27 cellular contexts compared by ENCODE assay signal in genomic region chr11:93626038-93626437, GRCh38. TPM values are rescaled to one million over a fixed set of nuclear protein-coding genes. Genes with fewer than 3 reads are reported as not detected.
DNase-seq lines count a peak whose midpoint lies in the region; ATAC-seq, FAIRE-seq and TF ChIP-seq lines count a peak whose summit lies in the region.
"Had no signal": no experiment of that assay in that cellular context is flagged by ENCODE, and none has a peak within 500 bp of the region (broad histone marks: within the 10 kb centered on the region; RNA-seq: fewer than 3 reads in every experiment).

No MANE protein-coding gene starts in this region.

- no peak overlapping the region for H3K23ac ChIP-seq in IMR-90 (ENCODE audit: low read depth, low read length)

- H3K4ac ChIP-seq in IMR-90 (ENCODE audit: low read depth, low read length) = no peak overlapping the region

- TF ChIP-seq EP300 in HepG2 (IDR thresholded peaks at IDR 0.05; ENCODE audit: low read depth in 2 of 2, low read length in 2 of 2) (no peak), HepG2 (CRISPR knock-in tag; IDR thresholded peaks at IDR 0.05; ENCODE audit: borderline replicate concordance) (no peak)

- H3K4me1 ChIP-seq in HepG2 (ENCODE audit: insufficient read depth, low read length) (peaks cover 39% of the 10 kb centered on the region), right lobe of liver (no peaks in the 10 kb centered on the region), IMR-90 (ENCODE audit: control insufficient read depth, insufficient read depth, low read length) (no peaks in the 10 kb centered on the region), uterus (no peaks in the 10 kb centered on the region)
- H3K4me1 ChIP-seq: BE2C, BLaER1 had no signal

- no peaks in the 10 kb centered on the region for H3K79me2 ChIP-seq in HepG2 (ENCODE audit: insufficient read depth, low read length)

- H3K27me3 ChIP-seq in HepG2 (ENCODE audit: control insufficient read depth in 1 of 2, insufficient read depth in 2 of 2, low read length in 2 of 2) = no peaks in the 10 kb centered on the region
- no peaks in the 10 kb centered on the region for H3K27me3 ChIP-seq in right lobe of liver
- peaks cover 7% of the 10 kb centered on the region for H3K27me3 ChIP-seq in IMR-90 (ENCODE audit: control insufficient read depth, insufficient read depth, low read length)
- no peaks in the 10 kb centered on the region for H3K27me3 ChIP-seq in uterus
- H3K27me3 ChIP-seq: BE2C, BLaER1 had no signal

- no peak overlapping the region for H3K18ac ChIP-seq in IMR-90 (ENCODE audit: low read depth, low read length)

- in situ Hi-C loops in HepG2 (cut with HindIII; ENCODE audit: extremely low pct_ligation_motif_present, low pct_unique_long_range_greater_than_20kb) (loop anchor here (25.0 kb wide), 1 partner anchor 689 kb away; no protein-coding TSS in a partner anchor), IMR-90 (cut with MboI; ENCODE audit: low sequenced_read_pairs) (no loop called here)

- no peak overlapping the region for H2BK5ac ChIP-seq in IMR-90 (ENCODE audit: low read depth, low read length, poor library complexity, severe bottlenecking)

- 76% methylated on average over 1 of the region's 1 CpG for WGBS in HepG2 (ENCODE audit: low lambda C conversion rate)
- 88% methylated on average over 1 of the region's 1 CpG for WGBS in right lobe of liver (ENCODE audit: insufficient coverage, low coverage, low lambda C conversion rate, missing lambda C conversion rate)
- whole genome bisulfite sequencing in IMR-90 (ENCODE audit: extremely low coverage in 2 of 2, insufficient read length in 1 of 2), 2 experiments = no CpG with 5 or more reads among the region's 1 CpG

- H3K56ac ChIP-seq in IMR-90 (ENCODE audit: extremely low read depth, insufficient read depth, low read length) = no peak overlapping the region

- H3K36me3 ChIP-seq in HepG2 (replicated peaks in 1 of 2; ENCODE audit: control insufficient read depth in 1 of 2, insufficient read depth in 2 of 2, low read length in 2 of 2) (no peaks in the 10 kb centered on the region), right lobe of liver (no peaks in the 10 kb centered on the region), IMR-90 (ENCODE audit: control insufficient read depth, insufficient read depth, low read length) (no peaks in the 10 kb centered on the region), uterus (no peaks in the 10 kb centered on the region)
- H3K36me3 ChIP-seq: BE2C, BLaER1 had no signal

- TF ChIP-seq CTCF in HepG2 (CRISPR knock-in tag; IDR thresholded peaks at IDR 0.05) = no peak
- no peak for TF ChIP-seq CTCF in right lobe of liver (IDR thresholded peaks at IDR 0.05)
- TF ChIP-seq CTCF in IMR-90 (conservative IDR thresholded peaks at IDR 0.05; ENCODE audit: low read depth, low read length) = no peak
- TF ChIP-seq CTCF in uterus (IDR thresholded peaks at IDR 0.05) = no peak

- no peak overlapping the region for H4K8ac ChIP-seq in IMR-90 (ENCODE audit: low read depth in 2 of 2, low read length in 2 of 2)

- POLR2A ChIA-PET in HepG2 (lab: Yijun Ruan, JAX) = no interaction called here
- POLR2A ChIA-PET in IMR-90 (lab: Charles Lee; ENCODE audit: unreplicated experiment) = no interaction called here

- no peaks in the 10 kb centered on the region for H3K79me1 ChIP-seq in IMR-90 (ENCODE audit: low read depth in 1 of 2, low read length in 2 of 2)

- FAIRE-seq in HepG2 (lab: Jason Lieb, UNC) = no peak
- FAIRE-seq: A204.1, GM12878, GM12892, GM18507 had no signal

- dilution Hi-C loops in IMR-90 (cut with HindIII; ENCODE audit: low sequenced_read_pairs, unreplicated experiment) = no loop called here

- H2BK20ac ChIP-seq in IMR-90 (ENCODE audit: low read depth, low read length) = no peak overlapping the region

- H3K9me1 ChIP-seq in IMR-90 (ENCODE audit: insufficient read depth, low read length) = no peaks in the 10 kb centered on the region

- no peak overlapping the region for H3K9ac ChIP-seq in HepG2 (ENCODE audit: insufficient read depth, low read depth, low read length)
- H3K9ac ChIP-seq in IMR-90 (ENCODE audit: low read depth, low read length) = no peak overlapping the region
- H3K9ac ChIP-seq: BLaER1 had no signal

- no peak overlapping the region for H2AK5ac ChIP-seq in IMR-90 (ENCODE audit: low read depth, low read length)

- H4K91ac ChIP-seq in IMR-90 (ENCODE audit: insufficient read depth, low read depth, low read length) = no peak overlapping the region

- TF ChIP-seq RAD21 in HepG2 (CRISPR knock-in tag; IDR thresholded peaks at IDR 0.05) (no peak), IMR-90 (IDR thresholded peaks at IDR 0.05; ENCODE audit: low read length) (no peak)

- H3K9me3 ChIP-seq in HepG2 (ENCODE audit: low read length) = no peaks in the 10 kb centered on the region
- no peaks in the 10 kb centered on the region for H3K9me3 ChIP-seq in right lobe of liver
- H3K9me3 ChIP-seq in IMR-90 (ENCODE audit: control insufficient read depth, insufficient read depth, low read length) = no peaks in the 10 kb centered on the region
- H3K9me3 ChIP-seq in uterus = no peaks in the 10 kb centered on the region
- H3K9me3 ChIP-seq: BE2C, BLaER1 had no signal

- no peaks in the 10 kb centered on the region for H4K20me1 ChIP-seq in HepG2 (ENCODE audit: insufficient read depth, low read length)
- no peaks in the 10 kb centered on the region for H4K20me1 ChIP-seq in IMR-90 (ENCODE audit: insufficient read depth, low read length)
- H4K20me1 ChIP-seq: BLaER1 had no signal

- H2AFZ ChIP-seq in HepG2 (ENCODE audit: low read length) (no peak overlapping the region), IMR-90 (replicated peaks; ENCODE audit: low read length, poor library complexity) (no peak overlapping the region)

- intact Hi-C loops in HepG2 (cut with micrococcal nuclease; ENCODE audit: unreplicated experiment) (no loop called here), right lobe of liver (cut with DNase I) (loop anchor here in 1 of 2 donors (10.0 kb wide), 1 partner anchor 391 kb away; no protein-coding TSS in a partner anchor), IMR-90 (cut with micrococcal nuclease) (no loop called here), uterus (cut with DNase I; ENCODE audit: low total_unique reads) (no loop called here)

- H2BK15ac ChIP-seq in IMR-90 (ENCODE audit: low read depth, low read length) = no peak overlapping the region

- H3K14ac ChIP-seq in IMR-90 (replicated peaks; ENCODE audit: low read depth, low read length) = no peak overlapping the region

- no peak overlapping the region for H2BK120ac ChIP-seq in IMR-90 (ENCODE audit: low read depth, low read length)

- no peak for ATAC-seq in HepG2
- ATAC-seq in right lobe of liver = no peak
- ATAC-seq in IMR-90 (ENCODE audit: low read depth) = no peak
- ATAC-seq: GM12878 had no signal

- no peak overlapping the region for H3K4me3 ChIP-seq in HepG2 (replicated peaks in 1 of 3; ENCODE audit: insufficient read depth in 1 of 3, low read depth in 2 of 3, low read length in 3 of 3)
- H3K4me3 ChIP-seq in right lobe of liver = no peak overlapping the region
- no peak overlapping the region for H3K4me3 ChIP-seq in IMR-90 (ENCODE audit: insufficient read depth, low read depth, low read length)
- H3K4me3 ChIP-seq in uterus = no peak overlapping the region
- H3K4me3 ChIP-seq: BLaER1, GM12878 had no signal

- CTCF ChIA-PET in HepG2 (lab: Yijun Ruan, JAX; ENCODE audit: low intra/inter-chr PET ratio, low total read pairs) = no interaction called here
- CTCF ChIA-PET in IMR-90 (lab: Yijun Ruan, JAX) = no interaction called here

- no peak overlapping the region for H2AK9ac ChIP-seq in IMR-90 (replicated peaks; ENCODE audit: low read depth, low read length, poor library complexity)

- H3K27ac ChIP-seq in HepG2 (ENCODE audit: extremely low read length, insufficient read depth, low read length) (no peak overlapping the region), right lobe of liver (no peak overlapping the region), IMR-90 (ENCODE audit: insufficient read depth, low read length) (no peak overlapping the region), substantia nigra (ENCODE audit: low read depth, low read length, poor library complexity, severe bottlenecking) (no peak overlapping the region), uterus (no peak overlapping the region)
- H3K27ac ChIP-seq: BLaER1 had no signal

- TF ChIP-seq POLR2A in HepG2 (IDR thresholded peaks at IDR 0.05; ENCODE audit: insufficient read depth in 1 of 2, low read depth in 2 of 2, low read length in 2 of 2) (no peak), right lobe of liver (IDR thresholded peaks at IDR 0.05) (no peak), IMR-90 (IDR thresholded peaks at IDR 0.05; ENCODE audit: low read depth, low read length) (no peak), uterus (IDR thresholded peaks at IDR 0.05) (no peak)

- H4K5ac ChIP-seq in IMR-90 (ENCODE audit: low read depth, low read length) = no peak overlapping the region

- DNase-seq in HepG2 (ENCODE audit: low spot score) (no peak), right lobe of liver (no peak), IMR-90 (no peak), iris pigment epithelial cell (ENCODE audit: low read depth) (peak; percentile 8), substantia nigra (lab: John Stamatoyannopoulos, UW) (no peak), uterus (no peak)
- no peak for DNase-seq in stimulated activated CD4-positive, alpha-beta T cell treated with anti-CD3 and anti-CD28 coated beads, Interleukin-2, amount 100 ng/mL, for 24 hours
- DNase-seq: 8988T; ACHN; BE2C; C1 segment of cervical spinal cord; CD4-positive, alpha-beta memory T cell; CD4-positive, CD25-positive, alpha-beta regulatory T cell; CD8-positive, alpha-beta memory T cell; COR-L47; DMS 273 treated with DMSO at 0.1 percent for 48 hours; DMS153; DMS53; DMS79; DND-41; EL; GDM1 had no signal

- BruUV-seq in HepG2 (replicated peaks; lab: Mats Ljungman, UMichigan) = no TSS peak
- no TSS peak for BruUV-seq in IMR-90 (replicated peaks; lab: Mats Ljungman, UMichigan)

- H3K4me2 ChIP-seq in HepG2 (ENCODE audit: low read depth, low read length) = no peak overlapping the region
- no peak overlapping the region for H3K4me2 ChIP-seq in IMR-90 (ENCODE audit: low read depth, low read length)
- H3K4me2 ChIP-seq: BLaER1 had no signal

RNA-seq across cellular contexts. Expression of gene CEP295, which starts 35.4 kb away (rescaled TPM):
- 19.2 and 23.8 TPM in 2 replicates for total RNA-seq in HepG2 (2016; rRNA removed; fragmentation: Illumina TruSeq; extraction: Trizol)
- 5.1 and 7.4 TPM in 2 replicates for total RNA-seq in HepG2 (2016; cell fraction: cytosol; rRNA removed; fragmentation: Illumina TruSeq; extraction: Trizol; ENCODE audit: low read depth)
- total RNA-seq in HepG2 (2016; cell fraction: insoluble cytoplasmic fraction; rRNA removed; fragmentation: Illumina TruSeq; extraction: Trizol) = 17.2 and 21.0 TPM in 2 replicates
- 9.8 and 11.9 TPM in 2 replicates for total RNA-seq in HepG2 (2016; cell fraction: membrane; rRNA removed; fragmentation: Illumina TruSeq; extraction: Trizol)
- 54.8 and 58.3 TPM in 2 replicates for total RNA-seq in HepG2 (2016; cell fraction: nucleus; rRNA removed; fragmentation: Illumina TruSeq; extraction: Trizol)
- 5.8 and 6.9 TPM in 2 replicates for polyA plus RNA-seq in HepG2 (2011; rRNA removed)
- polyA plus RNA-seq in HepG2 (2011; cell fraction: cytosol; rRNA removed) = 1.6 and 2.4 TPM in 2 replicates
- polyA plus RNA-seq in HepG2 (2011; cell fraction: nucleus; rRNA removed) = 7.4 and 9.2 TPM in 2 replicates
- 3.4 and 4.5 TPM in 2 replicates for polyA plus RNA-seq in HepG2 (2012)
- polyA plus RNA-seq in HepG2 (2016; cell fraction: cytosol; fragmentation: Illumina TruSeq; extraction: Trizol; ENCODE audit: low read depth) = 0.61 and 0.66 TPM in 2 replicates
- 9.7 and 11.4 TPM in 2 replicates for polyA plus RNA-seq in HepG2 (2016; cell fraction: insoluble cytoplasmic fraction; fragmentation: Illumina TruSeq; extraction: Trizol; ENCODE audit: low read depth)
- polyA plus RNA-seq in HepG2 (2016; cell fraction: membrane; fragmentation: Illumina TruSeq; extraction: Trizol; ENCODE audit: low read depth) = 1.7 and 2.1 TPM in 2 replicates
- polyA plus RNA-seq in HepG2 (2016; cell fraction: nucleus; fragmentation: Illumina TruSeq; extraction: Trizol; ENCODE audit: insufficient read depth, low read depth) = 24.7 and 29.2 TPM in 2 replicates
- 7.1 and 58.6 TPM in 2 replicates for polyA minus RNA-seq in HepG2 (2011; rRNA and poly(A)+ RNA removed; ENCODE audit: low replicate concordance)
- 6.8 and 8.7 TPM in 2 replicates for polyA minus RNA-seq in HepG2 (2011; cell fraction: cytosol; rRNA and poly(A)+ RNA removed)
- polyA minus RNA-seq in HepG2 (2011; cell fraction: nucleus; rRNA and poly(A)+ RNA removed) = 76.9 and 83.3 TPM in 2 replicates
- 10 to 100 TPM in 1 of 6 experiments, 1 to 10 TPM in 5; 3.2 to 10.6 (median 3.9) TPM for total RNA-seq in right lobe of liver
- 26.1 and 26.3 TPM in 2 replicates for total RNA-seq in IMR-90 (2012; rRNA removed)
- polyA plus RNA-seq in IMR-90 (2012; rRNA removed) = 4.4 and 5.7 TPM in 2 replicates
- 0.51 and 0.62 TPM in 2 replicates for polyA plus RNA-seq in IMR-90 (2012; cell fraction: cytosol; rRNA removed)
- polyA plus RNA-seq in IMR-90 (2012; cell fraction: nucleus; rRNA removed; ENCODE audit: low replicate concordance) = 1.3 and 13.4 TPM in 2 replicates
- 10 to 100 TPM in 3 of 4 donors, 1 to 10 TPM in 1; 6.9 to 55.3 (median 23.4) TPM for total RNA-seq in uterus
